ENCODE assay signal across 13 cellular contexts in the genomic region with DNA sequence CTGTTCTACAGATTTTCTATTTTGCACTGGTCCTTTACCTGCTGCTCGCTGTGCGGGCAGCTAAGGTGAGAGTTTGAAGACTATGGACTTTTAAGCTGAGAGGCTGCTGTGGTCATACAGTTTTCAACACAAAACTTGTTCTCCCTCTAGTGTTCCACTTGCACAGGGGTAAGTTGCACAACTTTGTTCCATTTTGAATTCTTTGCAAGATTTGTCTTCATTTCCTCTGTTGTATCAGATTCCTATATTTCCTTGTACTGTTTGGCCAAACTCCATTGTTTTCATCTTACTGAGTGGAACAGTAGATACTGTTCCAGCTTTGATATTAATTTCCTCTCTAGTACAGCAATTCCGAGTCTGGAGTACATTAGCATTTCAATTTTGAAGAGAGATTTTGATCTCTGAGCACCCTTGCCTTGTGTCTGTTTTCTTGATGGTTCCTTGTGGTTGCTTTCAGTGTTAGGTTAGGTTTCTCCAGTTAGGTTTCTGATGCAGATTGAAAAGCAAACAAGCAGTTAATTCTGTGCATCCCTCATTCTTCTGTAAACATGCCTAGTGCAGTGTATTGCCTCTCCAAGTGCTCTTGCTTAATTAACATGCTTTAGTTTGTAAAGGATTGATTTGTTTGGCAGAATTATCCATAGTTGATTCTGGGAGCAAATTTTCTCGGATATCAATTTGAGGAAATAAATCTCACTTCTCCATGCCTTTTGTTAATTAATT.
DNase-seq lines count a peak whose midpoint lies in the region; ATAC-seq and TF ChIP-seq lines count a peak whose summit lies in the region.
"Had no signal": no experiment of that assay in that cellular context is flagged by ENCODE, and none has a peak within 500 bp of the region (broad histone marks: within the 10 kb centered on the region; RNA-seq: fewer than 3 reads in every experiment).

No MANE protein-coding gene starts in this region.

- peak; percentile 35 for TF ChIP-seq CTCF in epithelial cell of esophagus (IDR thresholded peaks at IDR 0.05; ENCODE audit: insufficient read depth, low read depth, low read length, missing control alignments)
- TF ChIP-seq CTCF in left lung (IDR thresholded peaks at IDR 0.05) = peak in 1 of 2 donors; percentile 6
- TF ChIP-seq CTCF in thyroid gland (IDR thresholded peaks at IDR 0.05) = peak in 4 of 6 experiments; percentile 26 to 42 (median 35)

- H3K4me1 ChIP-seq in left lung = peaks cover 9 to 23% of the 10 kb centered on the region in 2 donors
- H3K4me1 ChIP-seq in thyroid gland = peaks cover 45 to 94% of the 10 kb centered on the region in 2 donors

- peak overlapping the region in 1 of 2 donors; percentile 24 for H3K27ac ChIP-seq in left lung
- H3K27ac ChIP-seq in thyroid gland = peak overlapping the region in 2 of 3 donors; percentile 61 to 74

- no peaks in the 10 kb centered on the region for H3K27me3 ChIP-seq in left lung
- H3K27me3 ChIP-seq in thyroid gland = no peaks in the 10 kb centered on the region

- intact Hi-C loops in left lung (cut with DNase I) (no loop called here), thyroid gland (cut with DNase I) (no loop called here)

- H3K4me3 ChIP-seq in epithelial cell of esophagus (ENCODE audit: low read length) (no peak overlapping the region), left lung (no peak overlapping the region), thyroid gland (replicated peaks in 1 of 3) (no peak overlapping the region)

- H3K9me3 ChIP-seq in left lung (no peaks in the 10 kb centered on the region), thyroid gland (no peaks in the 10 kb centered on the region)

- 74 to 76% methylated on average over 4 of the region's 4 CpGs for WGBS in thyroid gland, 2 donors

- H3K36me3 ChIP-seq in left lung (no peaks in the 10 kb centered on the region), thyroid gland (no peaks in the 10 kb centered on the region)

- ATAC-seq in left lung = peak; percentile 79
- ATAC-seq in HG03442 (IDR thresholded peaks at IDR 0.05; ENCODE audit: unreplicated experiment) = no peak
- ATAC-seq: T-cell had no signal

- DNase-seq in NCI-H1417 (lab: John Stamatoyannopoulos, UW) (peak in 2 of 3 experiments; percentile 4 to 53), NCI-H1417 treated with DMSO at 0.1 percent for 48 hours (lab: John Stamatoyannopoulos, UW) (no peak), epithelial cell of esophagus (ENCODE audit: low read depth) (peak; percentile 9), left lung (no peak), thyroid gland (no peak), kidney tubule cell (ENCODE audit: low spot score) (no peak)
- DNase-seq in activated CD4-positive, alpha-beta T cell treated with anti-CD3 and anti-CD28 coated beads, Interleukin-2, amount 50 U/mL, for 48 hours = no peak
- DNase-seq: 8988T; activated effector memory CD4-positive, alpha-beta T cell treated with anti-CD3 and anti-CD28 coated beads, Interleukin-2, amount 50 U/mL, for 16 hours; DMS153; NCI-H1105 treated with DMSO at 0.1 percent for 48 hours; T-cell had no signal

- no peak for TF ChIP-seq POLR2A in thyroid gland (IDR thresholded peaks at IDR 0.05)

Comparison
In these comparisons a context has a peak if more than half of its experiments do, and no peak if none do; other contexts are left out.
1. DNase-seq: peak in NCI-H1417 (2 of 3) and epithelial cell of esophagus (single experiment); none in NCI-H1417 treated with DMSO at 0.1 percent for 48 hours (single experiment), left lung (0 of 2), thyroid gland (0 of 2), activated CD4-positive, alpha-beta T cell treated with anti-CD3 and anti-CD28 coated beads, Interleukin-2, amount 50 U/mL, for 48 hours (0 of 2) and kidney tubule cell (single experiment).